1 cellular context compared by ENCODE assay signal in genomic region chr14:100144996-100145646, GRCh38.
TF ChIP-seq lines count a peak whose summit lies in the region.

No MANE protein-coding gene starts in this region.

TF ChIP-seq in HepG2, 621 proteins besides CTCF, POLR2A, EP300 and RAD21 (continued from another document and continues in another):
- peak; percentile 52; the same call in 1 of the 2 replicates for TF ChIP-seq ZBED4 (CRISPR knock-in tag; IDR thresholded peaks at IDR 0.05; ENCODE audit: borderline replicate concordance)
- no peak; the same call in 1 of the 2 replicates for TF ChIP-seq ZBTB14 (CRISPR knock-in tag; IDR thresholded peaks at IDR 0.05)
- TF ChIP-seq SAFB2 (CRISPR knock-in tag; IDR thresholded peaks at IDR 0.05; ENCODE audit: borderline replicate concordance, low read depth): peak; percentile 90
- no peak for TF ChIP-seq POLR2AphosphoS2 (IDR thresholded peaks at IDR 0.05; ENCODE audit: low read depth, low read length)
- peak; percentile 75 for TF ChIP-seq MED1 (CRISPR knock-in tag; IDR thresholded peaks at IDR 0.05)
- no peak for TF ChIP-seq ZNF83 (CRISPR knock-in tag; IDR thresholded peaks at IDR 0.05; ENCODE audit: borderline replicate concordance)
- TF ChIP-seq TFE3 (CRISPR knock-in tag; IDR thresholded peaks at IDR 0.05): no peak
- TF ChIP-seq ZNF768 (CRISPR knock-in tag; IDR thresholded peaks at IDR 0.05): no peak
- 0 out of 2 replicates have a peak, but pooled peaks have one; percentile 45 for TF ChIP-seq ZMYM3 (CRISPR knock-in tag; IDR thresholded peaks at IDR 0.05)
- TF ChIP-seq DNMT1 (CRISPR knock-in tag; IDR thresholded peaks at IDR 0.05): peak; percentile 84; the same call in 1 of the 2 replicates
- peak; percentile 82; the same call in 1 of the 2 replicates for TF ChIP-seq RNF2 (conservative IDR thresholded peaks at IDR 0.05; ENCODE audit: low read depth)
- TF ChIP-seq ZFAT (CRISPR knock-in tag; conservative IDR thresholded peaks at IDR 0.05): no peak
- no peak for TF ChIP-seq ATF1 (CRISPR knock-in tag; IDR thresholded peaks at IDR 0.05)
- TF ChIP-seq ZNF709 (CRISPR knock-in tag; IDR thresholded peaks at IDR 0.05): peak; percentile 76; the same call in 1 of the 2 replicates
- no peak for TF ChIP-seq ZNF253 (CRISPR knock-in tag; IDR thresholded peaks at IDR 0.05; ENCODE audit: borderline replicate concordance)
- TF ChIP-seq RFXAP (CRISPR knock-in tag; IDR thresholded peaks at IDR 0.05; ENCODE audit: borderline replicate concordance): peak; percentile 93; the same call in 1 of the 2 replicates
- TF ChIP-seq ZNF382 (CRISPR knock-in tag; IDR thresholded peaks at IDR 0.05; ENCODE audit: borderline replicate concordance): no peak
- TF ChIP-seq ATF6 (CRISPR knock-in tag; conservative IDR thresholded peaks at IDR 0.05): no peak
- peak; percentile 92 for TF ChIP-seq HNF4G (IDR thresholded peaks at IDR 0.05; ENCODE audit: borderline replicate concordance, low read depth, low read length)
- peak; percentile 96 for TF ChIP-seq HNF4G (CRISPR knock-in tag; IDR thresholded peaks at IDR 0.05; ENCODE audit: borderline replicate concordance, low read depth)
- TF ChIP-seq ZNF207 (IDR thresholded peaks at IDR 0.05; ENCODE audit: borderline replicate concordance): no peak
- peak; percentile 80; the same call in 1 of the 2 replicates for TF ChIP-seq TRAFD1 (CRISPR knock-in tag; IDR thresholded peaks at IDR 0.05; ENCODE audit: borderline replicate concordance)
- peak; percentile 91 for TF ChIP-seq ZBTB7B (CRISPR knock-in tag; IDR thresholded peaks at IDR 0.05)
- peak; percentile 75 for TF ChIP-seq KAT8 (CRISPR knock-in tag; IDR thresholded peaks at IDR 0.05)
- no peak; the same call in 1 of the 2 replicates for TF ChIP-seq ZNF12 (CRISPR knock-in tag; IDR thresholded peaks at IDR 0.05)
- TF ChIP-seq HOXA9 (CRISPR knock-in tag; IDR thresholded peaks at IDR 0.05; ENCODE audit: borderline replicate concordance): no peak
- no peak for TF ChIP-seq ZNF549 (CRISPR knock-in tag; IDR thresholded peaks at IDR 0.05)
- TF ChIP-seq ASH2L (IDR thresholded peaks at IDR 0.05; ENCODE audit: insufficient read length, low read depth, low read length): no peak
- TF ChIP-seq TOPORS (CRISPR knock-in tag; IDR thresholded peaks at IDR 0.05): 0 out of 2 replicates have a peak, but pooled peaks have one; percentile 40
- peak; percentile 54; the same call in 1 of the 2 replicates for TF ChIP-seq ZNF747 (CRISPR knock-in tag; IDR thresholded peaks at IDR 0.05; ENCODE audit: borderline replicate concordance)
- peak; percentile 88; the same call in 1 of the 2 replicates for TF ChIP-seq ZNF224 (CRISPR knock-in tag; IDR thresholded peaks at IDR 0.05)
- TF ChIP-seq SSRP1 (CRISPR knock-in tag; IDR thresholded peaks at IDR 0.05): no peak
- peak; percentile 52 for TF ChIP-seq AGO1 (IDR thresholded peaks at IDR 0.05; ENCODE audit: low read depth, low read length, poor library complexity, severe bottlenecking)
- peak; percentile 38; the same call in 1 of the 2 replicates for TF ChIP-seq ATF7-NPFF (CRISPR knock-in tag; IDR thresholded peaks at IDR 0.05; ENCODE audit: low read depth)
- peak; percentile 33 for TF ChIP-seq RBM22 (optimal IDR thresholded peaks at IDR 0.05; ENCODE audit: low read length)
- 0 out of 2 replicates have a peak, but pooled peaks have one; percentile 33 for TF ChIP-seq MTF2 (CRISPR knock-in tag; IDR thresholded peaks at IDR 0.05; ENCODE audit: borderline replicate concordance)
- peak; percentile 66; the same call in 1 of the 2 replicates for TF ChIP-seq YEATS2 (CRISPR knock-in tag; IDR thresholded peaks at IDR 0.05; ENCODE audit: borderline replicate concordance)
- TF ChIP-seq ZNF710 (CRISPR knock-in tag; IDR thresholded peaks at IDR 0.05; ENCODE audit: borderline replicate concordance): peak; percentile 44; the same call in 1 of the 2 replicates
- peak; percentile 83 for TF ChIP-seq ZGPAT (CRISPR knock-in tag; IDR thresholded peaks at IDR 0.05)
- peak; percentile 79; the same call in 1 of the 2 replicates for TF ChIP-seq POLR2AphosphoS5 (IDR thresholded peaks at IDR 0.05; ENCODE audit: low read depth, low read length)
- TF ChIP-seq ZUFSP (CRISPR knock-in tag; IDR thresholded peaks at IDR 0.05; ENCODE audit: borderline replicate concordance): no peak
- TF ChIP-seq KLF16 (CRISPR knock-in tag; IDR thresholded peaks at IDR 0.05): peak; percentile 45 to 50; a peak in 1 of 4 replicates
- TF ChIP-seq ZNF263 (CRISPR knock-in tag; IDR thresholded peaks at IDR 0.05): peak; percentile 81; the same call in 1 of the 2 replicates
- peak; percentile 80 for TF ChIP-seq HDAC2 (CRISPR knock-in tag; IDR thresholded peaks at IDR 0.05)
- TF ChIP-seq ZNF503 (CRISPR knock-in tag; IDR thresholded peaks at IDR 0.05): peak; percentile 45; the same call in 1 of the 2 replicates
